Comparison of ENCODE assay signal across 8 cellular contexts in the genomic region with DNA sequence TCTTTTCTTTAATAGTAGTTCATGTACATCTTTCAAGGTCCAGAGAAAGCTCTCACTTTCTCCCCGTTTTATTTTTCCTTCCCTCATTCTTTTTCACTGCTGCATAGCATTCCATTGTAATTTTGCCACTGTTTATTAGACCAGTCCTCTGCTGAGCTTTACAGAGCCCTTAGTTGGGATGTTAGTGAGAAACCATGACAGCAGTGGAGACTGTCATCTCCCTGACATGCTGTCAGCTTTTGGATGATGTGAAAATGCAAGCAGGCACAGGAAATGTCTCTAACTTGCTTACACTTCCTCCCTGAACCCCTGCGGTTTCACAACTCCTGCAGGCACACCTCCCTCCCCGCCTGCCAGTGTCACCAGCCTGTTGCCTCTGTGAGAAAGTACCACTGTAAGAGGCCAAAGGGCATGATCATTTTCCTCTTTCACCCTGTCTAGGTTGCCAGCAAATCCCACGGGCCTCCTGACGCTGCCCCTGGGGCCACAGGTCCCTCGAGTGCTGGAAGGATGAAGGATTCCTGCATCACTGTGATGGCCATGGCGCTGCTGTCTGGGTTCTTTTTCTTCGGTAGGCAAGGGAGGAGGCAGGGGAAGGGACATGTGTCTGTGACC. TPM values are rescaled to one million over a fixed set of nuclear protein-coding genes. Genes with fewer than 3 reads are reported as not detected.
DNase-seq lines count a peak whose midpoint lies in the region; ATAC-seq and TF ChIP-seq lines count a peak whose summit lies in the region.

A gene (plus strand): TSS at position 415 of the 615 bp plus-strand sequence. CDS start 96 bp downstream, at position 511.

- no peak within 1 kb of the TSS for H3K27ac ChIP-seq in psoas muscle

- no peaks in the 10 kb centered on the region for H3K9me3 ChIP-seq in psoas muscle

- no peaks in the 10 kb centered on the region for H3K27me3 Mint-ChIP-seq in activated naive CD8-positive, alpha-beta T cell treated with anti-CD3 and anti-CD28 coated beads, Interleukin-2, amount 10 ng/mL, durations not matched to agents 7 days and 5 days

- peaks cover 0 to 22% (median 7%) of the 10 kb centered on the region in 3 donors for H3K27me3 ChIP-seq in psoas muscle (ENCODE audit: insufficient read depth in 3 of 3, low read length in 2 of 3)

- H3K4me1 Mint-ChIP-seq in activated naive CD8-positive, alpha-beta T cell treated with anti-CD3 and anti-CD28 coated beads, Interleukin-2, amount 10 ng/mL, durations not matched to agents 7 days and 5 days = peaks cover 47% of the 10 kb centered on the region

- in situ Hi-C loops in GM13976 (cut with MboI; ENCODE audit: low sequenced_read_pairs, unreplicated experiment) = no loop called here

- WGBS in psoas muscle, 3 donors = 64 to 69% (median 68%) methylated on average over 8 of the region's 8 CpGs

- peak; percentile 42 for ATAC-seq in HG02970 (IDR thresholded peaks at IDR 0.05; ENCODE audit: low FRiP score, unreplicated experiment)
- peak; percentile 82 for ATAC-seq in activated naive CD8-positive, alpha-beta T cell treated with anti-CD3 and anti-CD28 coated beads, Interleukin-2, amount 10 ng/mL, durations not matched to agents 7 days and 5 days (ENCODE audit: low read depth)
- ATAC-seq in psoas muscle = no peak
- ATAC-seq in HG02571 (IDR thresholded peaks at IDR 0.05; ENCODE audit: unreplicated experiment) = no peak

- H3K9me3 Mint-ChIP-seq in activated naive CD8-positive, alpha-beta T cell treated with anti-CD3 and anti-CD28 coated beads, Interleukin-2, amount 10 ng/mL, durations not matched to agents 7 days and 5 days = no peaks in the 10 kb centered on the region

- peaks cover 36% of the 10 kb centered on the region for H3K36me3 Mint-ChIP-seq in activated naive CD8-positive, alpha-beta T cell treated with anti-CD3 and anti-CD28 coated beads, Interleukin-2, amount 10 ng/mL, durations not matched to agents 7 days and 5 days

- no peaks in the 10 kb centered on the region for H3K36me3 ChIP-seq in psoas muscle (ENCODE audit: insufficient read depth in 1 of 2, low read depth in 1 of 2)

- POLR2A ChIA-PET in activated naive CD8-positive, alpha-beta T cell treated with anti-CD3 and anti-CD28 coated beads, Interleukin-2, amount 10 ng/mL, durations not matched to agents 7 days and 5 days (lab: Charles Lee) = interaction anchor here (0.6 to 8.1 kb wide), 23 partner anchors 8 to 289 kb away, joined by 3 to 259 read pairs (median 5); a partner anchor contains a TSS

- H3K4me3 Mint-ChIP-seq in activated naive CD8-positive, alpha-beta T cell treated with anti-CD3 and anti-CD28 coated beads, Interleukin-2, amount 10 ng/mL, durations not matched to agents 7 days and 5 days = peak within 1 kb of the TSS; percentile 100

- TF ChIP-seq CTCF in GM13976 (IDR thresholded peaks at IDR 0.05; ENCODE audit: borderline replicate concordance, control extremely low read depth, extremely low read depth, insufficient read depth, missing control alignments) (no peak), psoas muscle (IDR thresholded peaks at IDR 0.05) (no peak)

- intact Hi-C loops in T-helper 1 cell treated with Interleukin-12 subunit alpha and Interleukin-12 subunit beta and Interleukin-4 antibody, amounts not matched to agents 30 ng/mL and 1 ng/mL, for 36 hours (cut with micrococcal nuclease) = loop anchor here (1.0 to 5.0 kb wide), 6 partner anchors 14 to 405 kb away; a partner anchor contains a TSS
- intact Hi-C loops in psoas muscle (cut with DNase I) = no loop called here

- no peaks in the 10 kb centered on the region for H3K4me1 ChIP-seq in psoas muscle

- peak; percentile 71 for DNase-seq in GM13976 (ENCODE audit: low spot score)
- peak; percentile 72 for DNase-seq in activated naive CD8-positive, alpha-beta T cell treated with anti-CD3 and anti-CD28 coated beads, Interleukin-2, amount 10 ng/mL, durations not matched to agents 7 days and 5 days
- peak; percentile 32 to 60 for DNase-seq in psoas muscle
- no peak for DNase-seq in COLO829 (ENCODE audit: low spot score)
- DNase-seq in NCI-H146 (lab: John Stamatoyannopoulos, UW) = no peak

- no peak within 1 kb of the TSS for H3K4me3 ChIP-seq in psoas muscle

- H3K27ac Mint-ChIP-seq in activated naive CD8-positive, alpha-beta T cell treated with anti-CD3 and anti-CD28 coated beads, Interleukin-2, amount 10 ng/mL, durations not matched to agents 7 days and 5 days = peak within 1 kb of the TSS; percentile 92

RNA-seq across cellular contexts. Expression of the gene that starts here (rescaled TPM):
- 660 and 669 TPM in 2 replicates for total RNA-seq in T-helper 1 cell treated with Interleukin-12 subunit alpha and Interleukin-12 subunit beta and Interleukin-4 antibody, amounts not matched to agents 30 ng/mL and 1 ng/mL, for 36 hours
- total RNA-seq in activated naive CD8-positive, alpha-beta T cell treated with anti-CD3 and anti-CD28 coated beads, Interleukin-2, amount 10 ng/mL, durations not matched to agents 7 days and 5 days = 100 to 1,000 TPM; 662 to 664 TPM
- 1 to 10 TPM; 1.1 to 3.0 (median 2.3) TPM for total RNA-seq in psoas muscle
- under 1 TPM; 0.21 to 0.29 (median 0.27) TPM for polyA plus RNA-seq in psoas muscle

Comparison
In these comparisons a context has a peak if more than half of its experiments do, and no peak if none do; other contexts are left out.
1. RNA of the gene that starts here (total RNA-seq): 662 to 664 TPM in activated naive CD8-positive, alpha-beta T cell treated with anti-CD3 and anti-CD28 coated beads, Interleukin-2, amount 10 ng/mL, durations not matched to agents 7 days and 5 days and 660 to 669 TPM in T-helper 1 cell treated with Interleukin-12 subunit alpha and Interleukin-12 subunit beta and Interleukin-4 antibody, amounts not matched to agents 30 ng/mL and 1 ng/mL, for 36 hours; 1.1 to 3.0 TPM in psoas muscle; every median in the first group is over 100 times any median in the second.
2. DNase-seq: peak in GM13976 (single experiment), activated naive CD8-positive, alpha-beta T cell treated with anti-CD3 and anti-CD28 coated beads, Interleukin-2, amount 10 ng/mL, durations not matched to agents 7 days and 5 days (single experiment) and psoas muscle (2 of 2); none in COLO829 (single experiment) and NCI-H146 (single experiment).
3. ATAC-seq: peak in HG02970 (single experiment) and activated naive CD8-positive, alpha-beta T cell treated with anti-CD3 and anti-CD28 coated beads, Interleukin-2, amount 10 ng/mL, durations not matched to agents 7 days and 5 days (single experiment); none in psoas muscle (0 of 4) and HG02571 (single experiment).